Comparison of ENCODE assay signal across 25 cellular contexts in genomic region chr3:120536642-120537041, GRCh38. TPM values are rescaled to one million over a fixed set of nuclear protein-coding genes. Genes with fewer than 3 reads are reported as not detected.
DNase-seq lines count a peak whose midpoint lies in the region; ATAC-seq, FAIRE-seq and TF ChIP-seq lines count a peak whose summit lies in the region.
"Had no signal": no experiment of that assay in that cellular context is flagged by ENCODE, and none has a peak within 500 bp of the region (broad histone marks: within the 10 kb centered on the region; RNA-seq: fewer than 3 reads in every experiment).

No MANE protein-coding gene starts in this region.

- no peak overlapping the region for H3K9ac ChIP-seq in endothelial cell of umbilical vein (replicated peaks; ENCODE audit: extremely low read depth, insufficient read depth, low read length)
- H3K9ac ChIP-seq: KMS-11 had no signal

- ATAC-seq in left ventricle myocardium superior, result peak; percentile 42
- ATAC-seq: A549 had no signal

- BruUV-seq in endothelial cell of umbilical vein (replicated peaks; lab: Mats Ljungman, UMichigan), result no TSS peak

- TF ChIP-seq POLR2A in endothelial cell of umbilical vein (IDR thresholded peaks at IDR 0.05; ENCODE audit: low read depth, low read length), result no peak
- no peak for TF ChIP-seq POLR2A in testis (IDR thresholded peaks at IDR 0.05)

- H2AFZ ChIP-seq in endothelial cell of umbilical vein (ENCODE audit: low read depth, low read length), result no peak overlapping the region

- no peaks in the 10 kb centered on the region for H3K36me3 ChIP-seq in endothelial cell of umbilical vein (ENCODE audit: control insufficient read depth in 2 of 2, extremely low read depth in 1 of 2, insufficient read depth in 2 of 2, low read length in 2 of 2)
- H3K36me3 ChIP-seq in testis (ENCODE audit: low read depth, missing control alignments), result no peaks in the 10 kb centered on the region

- no peak for TF ChIP-seq CTCF in endothelial cell of umbilical vein (IDR thresholded peaks at IDR 0.05; ENCODE audit: extremely low read depth in 1 of 2, insufficient read depth in 1 of 2, low read depth in 1 of 2, low read length in 2 of 2)
- no peak for TF ChIP-seq CTCF in testis (IDR thresholded peaks at IDR 0.05)

- H3K4me3 ChIP-seq in endothelial cell of umbilical vein (replicated peaks in 1 of 3; ENCODE audit: insufficient read depth in 1 of 3, low read depth in 1 of 3, low read length in 3 of 3) (no peak overlapping the region), testis (no peak overlapping the region)
- H3K4me3 ChIP-seq: A549 had no signal

- POLR2A ChIA-PET in endothelial cell of umbilical vein (lab: Charles Lee), result no interaction called here

- H3K9me1 ChIP-seq in endothelial cell of umbilical vein (replicated peaks; ENCODE audit: control insufficient read depth, extremely low read depth, insufficient read depth, low read length), result no peaks in the 10 kb centered on the region

- H3K27ac ChIP-seq in endothelial cell of umbilical vein (ENCODE audit: insufficient read depth, low read depth, low read length) (no peak overlapping the region), testis (no peak overlapping the region)
- H3K27ac ChIP-seq: A549, KMS-11 had no signal

- H3K9me3 ChIP-seq in endothelial cell of umbilical vein (replicated peaks; ENCODE audit: control insufficient read depth, insufficient read depth, low read length), result no peaks in the 10 kb centered on the region
- H3K9me3 ChIP-seq in testis, result no peaks in the 10 kb centered on the region

- dilution Hi-C loops in endothelial cell of umbilical vein (cut with MboI; ENCODE audit: extremely low pct_ligation_motif_present, low sequenced_read_pairs), result no loop called here

- no peak for DNase-seq in left ventricle myocardium superior
- DNase-seq in cardiac septum (ENCODE audit: low spot score), result no peak
- DNase-seq in EH (ENCODE audit: low read depth), result peak; percentile 31
- DNase-seq in endothelial cell of umbilical vein (ENCODE audit: low read depth, low spot score), result peak; percentile 20
- DNase-seq in UCSD-AML1 (lab: John Stamatoyannopoulos, UW; ENCODE audit: unreplicated experiment), result no peak
- no peak for DNase-seq in dermis blood vessel endothelial cell
- DNase-seq in testis, result no peak
- DNase-seq: C1 segment of cervical spinal cord; Caco-2; CD4-positive, alpha-beta memory T cell; DND-41; HCEC 1CT; MM.1S; NCI-H1048; NCI-H1436 treated with DMSO at 0.1 percent for 48 hours; NCI-H187 treated with DMSO at 0.1 percent for 48 hours; NCI-H446 treated with DMSO at 0.1 percent for 48 hours; NCI-H526; NCI-H82; RPMI8226; SHP77 had no signal

- FAIRE-seq in endothelial cell of umbilical vein (lab: Jason Lieb, UNC), result no peak
- FAIRE-seq: A549, GM19239, H1 had no signal

- no peak overlapping the region for H3K4me2 ChIP-seq in endothelial cell of umbilical vein (ENCODE audit: insufficient read depth, low read length)
- H3K4me2 ChIP-seq: A549, KMS-11 had no signal

- intact Hi-C loops in left ventricle myocardium superior (cut with micrococcal nuclease) (no loop called here), cardiac septum (cut with DNase I) (no loop called here), endothelial cell of umbilical vein (cut with micrococcal nuclease) (no loop called here), testis (cut with DNase I; ENCODE audit: low total_unique reads) (no loop called here)

- WGBS in testis, 2 donors, result 52 to 70% methylated on average over 3 of the region's 3 CpGs

- H3K27me3 ChIP-seq in endothelial cell of umbilical vein (ENCODE audit: control insufficient read depth in 2 of 2, insufficient read depth in 2 of 2, low read length in 2 of 2) (peaks cover 0 to 2% of the 10 kb centered on the region in 2 experiments), testis (no peaks in the 10 kb centered on the region)

- CTCF ChIA-PET in endothelial cell of umbilical vein (lab: Charles Lee), result interaction anchor here (1.0 to 1.5 kb wide), 2 partner anchors 22 to 265 kb away, joined by 3 to 10 read pairs; no protein-coding TSS in a partner anchor

- no peaks in the 10 kb centered on the region for H4K20me1 ChIP-seq in endothelial cell of umbilical vein (replicated peaks; ENCODE audit: control insufficient read depth, extremely low read depth, insufficient read depth, low read length)

- H3K4me1 ChIP-seq in endothelial cell of umbilical vein (ENCODE audit: control insufficient read depth, extremely low read depth, insufficient read depth, low read length) (no peaks in the 10 kb centered on the region), testis (no peaks in the 10 kb centered on the region)
- H3K4me1 ChIP-seq: A549, Caco-2 had no signal

- H3K79me2 ChIP-seq in endothelial cell of umbilical vein (ENCODE audit: control insufficient read depth, insufficient read depth, low read length), result no peaks in the 10 kb centered on the region

TF ChIP-seq in endothelial cell of umbilical vein, 7 proteins besides CTCF, POLR2A, EP300 and RAD21:
- TF ChIP-seq FOS (IDR thresholded peaks at IDR 0.05; ENCODE audit: borderline replicate concordance, insufficient read depth, low read length) (no peak), MAX (IDR thresholded peaks at IDR 0.05; ENCODE audit: insufficient read depth, insufficient read length) (no peak), POLR2AphosphoS5 (IDR thresholded peaks at IDR 0.05; ENCODE audit: insufficient read depth, low read depth, low read length) (no peak), EZH2 (IDR thresholded peaks at IDR 0.05; ENCODE audit: borderline replicate concordance, low read depth, low read length, severe bottlenecking) (no peak), JUN (IDR thresholded peaks at IDR 0.05; ENCODE audit: borderline replicate concordance, insufficient read depth, insufficient read length, low read depth) (no peak), GATA2 (IDR thresholded peaks at IDR 0.05; ENCODE audit: insufficient read depth, insufficient read length, low read depth, low read length) (no peak), MYC (IDR thresholded peaks at IDR 0.05; ENCODE audit: low read depth, low read length) (no peak)

RNA-seq across cellular contexts. Expression of gene NDUFB4, which starts 59.5 kb away (rescaled TPM):
- total RNA-seq in left ventricle myocardium superior, result 645 TPM
- 360 TPM for total RNA-seq in cardiac septum
- 140 TPM in 2 replicates for total RNA-seq in endothelial cell of umbilical vein
- 191 and 210 TPM in 2 replicates for polyA plus RNA-seq in endothelial cell of umbilical vein
- polyA plus RNA-seq in endothelial cell of umbilical vein (2011; cell fraction: cytosol; rRNA removed), result 343 and 356 TPM in 2 replicates
- polyA plus RNA-seq in endothelial cell of umbilical vein (2011; cell fraction: nucleus; rRNA removed), result 127 and 147 TPM in 2 replicates
- 140 and 175 TPM in 2 replicates for polyA plus RNA-seq in endothelial cell of umbilical vein (2012)
- 82.7 and 87.0 TPM in 2 replicates for polyA minus RNA-seq in endothelial cell of umbilical vein
- polyA minus RNA-seq in endothelial cell of umbilical vein (2011; cell fraction: cytosol; rRNA and poly(A)+ RNA removed), result 186 TPM
- 38.2 and 42.2 TPM in 2 replicates for polyA minus RNA-seq in endothelial cell of umbilical vein (2011; cell fraction: nucleus; rRNA and poly(A)+ RNA removed)
- 21.3 and 52.5 TPM in 2 replicates for total RNA-seq in dermis blood vessel endothelial cell
- total RNA-seq in testis, result 100 to 1,000 TPM; 113 to 117 TPM
- 279 TPM for polyA plus RNA-seq in testis (ENCODE audit: insufficient read depth, low read depth, low replicate concordance)

Comparison
In these comparisons a context has a peak if more than half of its experiments do, and no peak if none do; other contexts are left out.
1. DNase-seq: peak in EH (single experiment) and endothelial cell of umbilical vein (single experiment); none in left ventricle myocardium superior (single experiment), cardiac septum (single experiment), UCSD-AML1 (single experiment), dermis blood vessel endothelial cell (single experiment) and testis (single experiment).